Comparison of ENCODE assay signal across 6 cellular contexts in genomic region chr5:139393497-139394122, GRCh38. TPM values are rescaled to one million over a fixed set of nuclear protein-coding genes. Genes with fewer than 3 reads are reported as not detected.
A peak's percentile ranks its signal among the peaks of the same experiment; 100 is the strongest.
DNase-seq lines count a peak whose midpoint lies in the region; ATAC-seq and TF ChIP-seq lines count a peak whose summit lies in the region.

No MANE protein-coding gene starts in this region.

- ATAC-seq in activated CD8-positive, alpha-beta T cell treated with anti-CD3 and anti-CD28 coated beads for 36 hours = no peak
- ATAC-seq in GM19467 (IDR thresholded peaks at IDR 0.05; ENCODE audit: unreplicated experiment) = no peak

- no peaks in the 10 kb centered on the region for H3K27me3 Mint-ChIP-seq in activated CD8-positive, alpha-beta T cell treated with anti-CD3 and anti-CD28 coated beads for 36 hours

- peaks cover 37% of the 10 kb centered on the region for H3K4me1 Mint-ChIP-seq in activated CD8-positive, alpha-beta T cell treated with anti-CD3 and anti-CD28 coated beads for 36 hours (ENCODE audit: low read depth)

- H3K9me3 Mint-ChIP-seq in activated CD8-positive, alpha-beta T cell treated with anti-CD3 and anti-CD28 coated beads for 36 hours = no peaks in the 10 kb centered on the region

- peak overlapping the region; percentile 96 for H3K4me3 Mint-ChIP-seq in activated CD8-positive, alpha-beta T cell treated with anti-CD3 and anti-CD28 coated beads for 36 hours

- H3K27me3 ChIP-seq in muscle layer of duodenum (ENCODE audit: low read depth, low read length) = peaks cover 11% of the 10 kb centered on the region

- H3K36me3 ChIP-seq in ES-I3 (ENCODE audit: insufficient read depth, low read length) (no peaks in the 10 kb centered on the region), muscle layer of duodenum (ENCODE audit: control insufficient read depth in 1 of 2, insufficient read depth in 2 of 2, low read length in 2 of 2) (no peaks in the 10 kb centered on the region)

- H3K9ac ChIP-seq in ES-I3 (ENCODE audit: low read depth, low read length) = peak overlapping the region; percentile 80

- peaks cover 36% of the 10 kb centered on the region for H3K36me3 Mint-ChIP-seq in activated CD8-positive, alpha-beta T cell treated with anti-CD3 and anti-CD28 coated beads for 36 hours (ENCODE audit: low read depth)

- CTCF ChIA-PET in activated CD8-positive, alpha-beta T cell treated with anti-CD3 and anti-CD28 coated beads for 36 hours (lab: Charles Lee) = interaction anchor here (1.0 to 4.8 kb wide), 5 partner anchors 9 to 120 kb away, joined by 3 to 34 read pairs (median 4); partner anchors contain the start of genes SPATA24 and STING1

- H3K4me1 ChIP-seq in ES-I3 (ENCODE audit: insufficient read depth, low read length) (peaks cover 24% of the 10 kb centered on the region), muscle layer of duodenum (ENCODE audit: control insufficient read depth in 1 of 2, insufficient read depth in 2 of 2, low read length in 2 of 2) (peaks cover 0 to 32% of the 10 kb centered on the region in 2 donors)

- H3K27ac Mint-ChIP-seq in activated CD8-positive, alpha-beta T cell treated with anti-CD3 and anti-CD28 coated beads for 36 hours = peak overlapping the region; percentile 93

- no peak overlapping the region for H3K27ac ChIP-seq in muscle layer of duodenum (ENCODE audit: low read length)

- intact Hi-C loops in activated CD8-positive, alpha-beta T cell treated with anti-CD3 and anti-CD28 coated beads for 36 hours (cut with micrococcal nuclease) = loop anchor here (5.0 kb wide), 2 partner anchors 51 to 96 kb away; partner anchors contain the start of gene PAIP2

- peak; percentile 50 for DNase-seq in activated CD8-positive, alpha-beta T cell treated with anti-CD3 and anti-CD28 coated beads for 36 hours
- DNase-seq in NCI-H2107 treated with DMSO at 0.1 percent for 48 hours (lab: John Stamatoyannopoulos, UW; ENCODE audit: unreplicated experiment) (no peak), hepatic stellate cell (ENCODE audit: low spot score) (no peak)

- no peak for TF ChIP-seq CTCF in activated CD8-positive, alpha-beta T cell treated with anti-CD3 and anti-CD28 coated beads for 36 hours (IDR thresholded peaks at IDR 0.05)

- peak overlapping the region; percentile 55 to 68 for H3K4me3 ChIP-seq in muscle layer of duodenum (ENCODE audit: low read depth in 1 of 2, low read length in 2 of 2)

- POLR2A ChIA-PET in activated CD8-positive, alpha-beta T cell treated with anti-CD3 and anti-CD28 coated beads for 36 hours (lab: Charles Lee) = interaction anchor here (1.3 to 4.4 kb wide), 4 partner anchors 22 to 100 kb away, joined by 5 to 28 read pairs (median 5); partner anchors contain the start of genes MATR3 and PAIP2

- no peaks in the 10 kb centered on the region for H3K9me3 ChIP-seq in ES-I3 (ENCODE audit: control insufficient read depth, insufficient read depth, low read length)
- no peaks in the 10 kb centered on the region for H3K9me3 ChIP-seq in muscle layer of duodenum (ENCODE audit: control insufficient read depth in 1 of 2, low read length in 2 of 2)

RNA-seq across cellular contexts. Expression of gene PROB1, which starts 1.3 kb away (rescaled TPM):
- total RNA-seq in activated CD8-positive, alpha-beta T cell treated with anti-CD3 and anti-CD28 coated beads for 36 hours = 1 to 10 TPM; 3.9 to 4.1 TPM

RNA-seq across cellular contexts. Expression of gene MZB1, which starts 3.9 kb away (rescaled TPM):
- 10 to 100 TPM; 14.4 to 14.5 TPM for total RNA-seq in activated CD8-positive, alpha-beta T cell treated with anti-CD3 and anti-CD28 coated beads for 36 hours

RNA-seq across cellular contexts. Expression of gene SPATA24, which starts 10.3 kb away (rescaled TPM):
- total RNA-seq in activated CD8-positive, alpha-beta T cell treated with anti-CD3 and anti-CD28 coated beads for 36 hours = 1 to 10 TPM; 4.3 to 4.4 TPM

RNA-seq across cellular contexts. Expression of gene SLC23A1, which starts 10.5 kb away (rescaled TPM):
- total RNA-seq in activated CD8-positive, alpha-beta T cell treated with anti-CD3 and anti-CD28 coated beads for 36 hours = under 1 TPM; 0.63 to 0.89 TPM

RNA-seq across cellular contexts. Expression of gene DNAJC18, which starts 45.7 kb away (rescaled TPM):
- total RNA-seq in activated CD8-positive, alpha-beta T cell treated with anti-CD3 and anti-CD28 coated beads for 36 hours = 10 to 100 TPM; 24.9 to 27.5 TPM
